19 cellular contexts compared by ENCODE assay signal in the genomic region with DNA sequence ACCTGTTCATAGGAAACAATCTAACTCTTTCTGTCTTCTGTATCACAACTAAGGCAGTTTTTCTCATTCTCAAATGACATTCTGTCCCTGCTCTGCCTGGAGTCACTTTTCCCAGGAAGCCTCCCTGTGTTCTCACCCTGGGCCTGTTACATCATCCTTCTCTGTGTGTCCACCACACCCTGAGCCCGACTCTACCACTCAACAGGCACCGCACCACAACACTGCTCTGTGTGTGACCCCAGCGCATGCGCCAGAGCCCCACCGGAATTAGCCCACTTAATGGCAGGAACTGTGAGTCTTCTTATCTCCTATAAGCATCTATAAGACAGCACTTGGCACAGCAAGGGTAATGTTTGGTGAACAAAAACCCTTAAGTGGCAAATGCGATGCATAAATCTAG. TPM values are rescaled to one million over a fixed set of nuclear protein-coding genes. Genes with fewer than 3 reads are reported as not detected.
"Had no signal": no experiment of that assay in that cellular context is flagged by ENCODE, and none has a peak within 500 bp of the region (broad histone marks: within the 10 kb centered on the region; RNA-seq: fewer than 3 reads in every experiment).

No MANE protein-coding gene starts in this region.

- H3K36me3 ChIP-seq: brain microvascular endothelial cell had no signal

- ATAC-seq: gastroesophageal sphincter, SK-N-SH treated with all-trans-retinoic acid at 6 μM for 48 hours, T-helper 17 cell had no signal

- DNase-seq: activated B cell treated with CpG ODN at 0.5 μM for 24 hours; activated CD4-positive, alpha-beta T cell treated with anti-CD3 and anti-CD28 coated beads, Interleukin-2, amount 10 ng/mL, durations not matched to agents 24 days and 14 days; activated CD8-positive, alpha-beta memory T cell treated with anti-CD3 and anti-CD28 coated beads for 24 hours; activated effector memory CD4-positive, alpha-beta T cell treated with Interleukin-2 at 50 U/mL for 16 hours; amygdala; brain microvascular endothelial cell; kidney; naive B cell; occipital lobe; sigmoid colon; T-helper 17 cell; testis had no signal

- H3K4me1 ChIP-seq: gastroesophageal sphincter, sigmoid colon, testis had no signal

- H3K4me3 ChIP-seq: gastroesophageal sphincter, sigmoid colon, testis had no signal

- H3K27me3 ChIP-seq: brain microvascular endothelial cell, gastroesophageal sphincter, sigmoid colon, testis had no signal

- FAIRE-seq: colon, kidney, urothelium cell line had no signal

- H3K9me3 ChIP-seq: gastroesophageal sphincter, sigmoid colon, testis had no signal

- H3K27ac ChIP-seq: brain microvascular endothelial cell, epithelial cell of prostate, gastroesophageal sphincter, sigmoid colon, testis had no signal

RNA-seq across cellular contexts. Expression of gene GPR45, which starts 55.7 kb away (rescaled TPM):
- total RNA-seq: activated B cell treated with CpG ODN at 0.5 μM for 24 hours; activated CD4-positive, alpha-beta T cell treated with anti-CD3 and anti-CD28 coated beads, Interleukin-2, amount 10 ng/mL, durations not matched to agents 24 days and 14 days; gastroesophageal sphincter; kidney; liver; pulmonary artery endothelial cell; sigmoid colon; T-helper 17 cell had no signal
- polyA plus RNA-seq: liver, sigmoid colon had no signal
